In genomic region chr5:3375586-3376311, GRCh38 we compare ENCODE assay signal across 22 cellular contexts.
A peak's percentile ranks its signal among the peaks of the same experiment; 100 is the strongest.
DNase-seq lines count a peak whose midpoint lies in the region; ATAC-seq and TF ChIP-seq lines count a peak whose summit lies in the region.
"Had no signal": no experiment of that assay in that cellular context is flagged by ENCODE, and none has a peak within 500 bp of the region (broad histone marks: within the 10 kb centered on the region; RNA-seq: fewer than 3 reads in every experiment).

No MANE protein-coding gene starts in this region.

- TF ChIP-seq CTCF in NB4 (IDR thresholded peaks at IDR 0.05; ENCODE audit: low read depth, low read length) = no peak
- TF ChIP-seq CTCF in OCI-LY7 (conservative IDR thresholded peaks at IDR 0.05; ENCODE audit: low read length) = no peak
- no peak for TF ChIP-seq CTCF in stomach (IDR thresholded peaks at IDR 0.05)
- TF ChIP-seq CTCF in GM10266 (IDR thresholded peaks at IDR 0.05; ENCODE audit: control insufficient read depth, insufficient read depth, low read depth, missing control alignments) = no peak

- TF ChIP-seq EP300 in stomach (IDR thresholded peaks at IDR 0.05) = no peak

- H3K9ac ChIP-seq in BLaER1 treated with 17β-estradiol and CSF1 and Interleukin-3, amounts not matched to agents 10 nM and 100 nM = no peak overlapping the region

- H3K79me2 ChIP-seq in OCI-LY7 (ENCODE audit: insufficient read depth, low read depth, low read length) = no peaks in the 10 kb centered on the region

- H2AFZ ChIP-seq in OCI-LY7 (ENCODE audit: low read length) = no peak overlapping the region

- CTCF ChIA-PET in OCI-LY7 (lab: Charles Lee; ENCODE audit: unreplicated experiment) = no interaction called here

- no peak overlapping the region for H3K27ac ChIP-seq in BLaER1 treated with 17β-estradiol and CSF1 and Interleukin-3, amounts not matched to agents 10 nM and 100 nM
- no peak overlapping the region for H3K27ac ChIP-seq in OCI-LY7 (ENCODE audit: low read depth, low read length, poor library complexity, severe bottlenecking)
- no peak overlapping the region for H3K27ac ChIP-seq in stomach

- H3K36me3 ChIP-seq in BLaER1 treated with 17β-estradiol and CSF1 and Interleukin-3, amounts not matched to agents 10 nM and 100 nM = no peaks in the 10 kb centered on the region; a peak in 1 of 22 replicates
- H3K36me3 ChIP-seq in OCI-LY7 (ENCODE audit: insufficient read depth, low read length) (no peaks in the 10 kb centered on the region), stomach (no peaks in the 10 kb centered on the region)

- no TSS peak for BruUV-seq in OCI-LY7 (replicated peaks; lab: Mats Ljungman, UMichigan)

- POLR2A ChIA-PET in OCI-LY7 (lab: Charles Lee) = no interaction called here

- 28 to 41% (median 38%) methylated on average over 2 of the region's 2 CpGs for WGBS in stomach, 5 donors

- no peaks in the 10 kb centered on the region for H3K9me2 ChIP-seq in OCI-LY7 (ENCODE audit: insufficient read depth, low read length)

- peaks cover 28 to 42% (median 39%) of the 10 kb centered on the region in 11 experiments for H3K9me3 ChIP-seq in BLaER1 treated with 17β-estradiol and CSF1 and Interleukin-3, amounts not matched to agents 10 nM and 100 nM (replicated peaks in 1 of 11)
- peaks cover 11% of the 10 kb centered on the region for H3K9me3 ChIP-seq in OCI-LY7 (ENCODE audit: low read length)
- H3K9me3 ChIP-seq in stomach = peaks cover 0 to 29% (median 23%) of the 10 kb centered on the region in 4 donors

- H3K4me2 ChIP-seq in BLaER1 treated with 17β-estradiol and CSF1 and Interleukin-3, amounts not matched to agents 10 nM and 100 nM = peak overlapping the region; percentile 28 to 70 (median 49); a peak in 21 of 22 replicates
- no peak overlapping the region for H3K4me2 ChIP-seq in OCI-LY7 (ENCODE audit: low read length)

- intact Hi-C loops in OCI-LY7 (cut with micrococcal nuclease; ENCODE audit: unreplicated experiment) = no loop called here
- intact Hi-C loops in stomach (cut with DNase I; ENCODE audit: low total_unique reads) = no loop called here

- H4K20me1 ChIP-seq in BLaER1 treated with 17β-estradiol and CSF1 and Interleukin-3, amounts not matched to agents 10 nM and 100 nM = no peaks in the 10 kb centered on the region
- no peaks in the 10 kb centered on the region for H4K20me1 ChIP-seq in OCI-LY7 (ENCODE audit: insufficient read depth, low read length)

- DNase-seq in NB4 (ENCODE audit: low read depth) = peak; percentile 60
- DNase-seq in OCI-LY7 (ENCODE audit: low spot score) = peak; percentile 14
- DNase-seq in stomach = peak; percentile 5
- no peak for DNase-seq in GM10266 (ENCODE audit: extremely low spot score)
- no peak for DNase-seq in activated CD4-positive, alpha-beta T cell treated with anti-CD3 and anti-CD28 coated beads for 4 hours
- no peak for DNase-seq in AG20443 (ENCODE audit: low spot score)
- DNase-seq: ACHN, AML-193, COR-L47, DMS 273 treated with DMSO at 0.1 percent for 48 hours, DMS53, DND-41, EL, GOT3, H7, HFFc6, IMR-90 had no signal

- no peaks in the 10 kb centered on the region for H3K27me3 ChIP-seq in BLaER1 treated with 17β-estradiol and CSF1 and Interleukin-3, amounts not matched to agents 10 nM and 100 nM
- no peaks in the 10 kb centered on the region for H3K27me3 ChIP-seq in stomach

- peaks cover 11 to 15% (median 12%) of the 10 kb centered on the region in 10 experiments for H3K4me1 ChIP-seq in BLaER1 treated with 17β-estradiol and CSF1 and Interleukin-3, amounts not matched to agents 10 nM and 100 nM
- H3K4me1 ChIP-seq in OCI-LY7 (ENCODE audit: insufficient read depth, low read length, poor library complexity, severe bottlenecking) (peaks cover 4% of the 10 kb centered on the region), stomach (no peaks in the 10 kb centered on the region)

- ATAC-seq in GM18502 (IDR thresholded peaks at IDR 0.05; ENCODE audit: poor library complexity, unreplicated experiment) = no peak
- ATAC-seq: CD8-positive, alpha-beta T cell; HCT116; K562 had no signal

- H3K4me3 ChIP-seq in BLaER1 treated with 17β-estradiol and CSF1 and Interleukin-3, amounts not matched to agents 10 nM and 100 nM = no peak overlapping the region
- H3K4me3 ChIP-seq in NB4 (ENCODE audit: low read depth, low read length) (no peak overlapping the region), OCI-LY7 (ENCODE audit: low read depth, low read length, poor library complexity, severe bottlenecking) (no peak overlapping the region), stomach (no peak overlapping the region)
- H3K4me3 ChIP-seq: K562 had no signal

- no peak for TF ChIP-seq POLR2A in NB4 (IDR thresholded peaks at IDR 0.05; ENCODE audit: extremely low read depth, insufficient read length)
- no peak for TF ChIP-seq POLR2A in stomach (IDR thresholded peaks at IDR 0.05)

Comparison
In these comparisons a context has a peak if more than half of its experiments do, and no peak if none do; other contexts are left out.
1. DNase-seq: peak in NB4 (single experiment), OCI-LY7 (single experiment) and stomach (single experiment); none in GM10266 (single experiment), activated CD4-positive, alpha-beta T cell treated with anti-CD3 and anti-CD28 coated beads for 4 hours (0 of 2) and AG20443 (single experiment).